In the genomic region with DNA sequence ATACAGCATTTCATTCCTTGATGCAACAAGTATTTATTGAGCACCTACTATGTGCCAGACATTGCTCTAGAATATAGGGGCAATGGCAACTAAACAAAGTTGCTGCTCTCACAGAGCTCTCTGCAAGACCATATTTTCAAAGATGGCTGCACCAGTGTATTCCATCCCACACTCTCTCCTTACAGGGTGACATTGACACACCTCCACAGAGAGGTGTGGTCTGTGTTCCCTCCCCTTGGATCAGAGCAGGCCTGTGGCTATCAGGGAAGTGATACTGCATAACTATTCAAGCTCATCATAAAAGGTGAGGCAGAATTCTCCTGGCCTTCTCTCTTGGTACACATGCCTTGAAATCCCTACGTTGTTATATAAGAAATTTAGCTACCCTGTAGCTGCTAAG, we compare ENCODE assay signal across 22 cellular contexts.
DNase-seq lines count a peak whose midpoint lies in the region; ATAC-seq, FAIRE-seq and TF ChIP-seq lines count a peak whose summit lies in the region.
"Had no signal": no experiment of that assay in that cellular context is flagged by ENCODE, and none has a peak within 500 bp of the region (broad histone marks: within the 10 kb centered on the region; RNA-seq: fewer than 3 reads in every experiment).

No MANE protein-coding gene starts in this region.

- H3K4me1 ChIP-seq in HepG2 (ENCODE audit: insufficient read depth, low read length) (no peaks in the 10 kb centered on the region), right lobe of liver (no peaks in the 10 kb centered on the region), PC-9 (replicated peaks; ENCODE audit: insufficient read depth) (no peaks in the 10 kb centered on the region)
- H3K4me1 ChIP-seq: A549; BLaER1 treated with 17β-estradiol and CSF1 and Interleukin-3, amounts not matched to agents 10 nM and 100 nM; Caco-2 had no signal

- FAIRE-seq in HepG2 (lab: Jason Lieb, UNC): no peak
- FAIRE-seq: A549, D721Med, G401.6, GM12891 had no signal

- DNase-seq in HepG2 (ENCODE audit: low spot score) (no peak), right lobe of liver (no peak), T-helper 17 cell (no peak), left colon (no peak), PC-9 (no peak)
- DNase-seq: AML-193; Caco-2; Calu3; CD4-positive, alpha-beta T cell; CD8-positive, alpha-beta T cell; DMS79 treated with DMSO at 0.1 percent for 48 hours; GF-D8 had no signal

- H3K27ac ChIP-seq in HepG2 (ENCODE audit: extremely low read length, insufficient read depth, low read length): no peak overlapping the region
- H3K27ac ChIP-seq in right lobe of liver: no peak overlapping the region
- H3K27ac ChIP-seq in PC-9: no peak overlapping the region
- H3K27ac ChIP-seq: 22Rv1; A549; BLaER1 treated with 17β-estradiol and CSF1 and Interleukin-3, amounts not matched to agents 10 nM and 100 nM; C4-2B had no signal

- in situ Hi-C loops in HepG2 (cut with HindIII; ENCODE audit: extremely low pct_ligation_motif_present, low pct_unique_long_range_greater_than_20kb): no loop called here

- H3K79me2 ChIP-seq in HepG2 (ENCODE audit: insufficient read depth, low read length): no peaks in the 10 kb centered on the region
- H3K79me2 ChIP-seq in PC-9 (ENCODE audit: low read depth): no peaks in the 10 kb centered on the region

- TF ChIP-seq POLR2A in HepG2 (IDR thresholded peaks at IDR 0.05; ENCODE audit: insufficient read depth in 1 of 2, low read depth in 2 of 2, low read length in 2 of 2): no peak
- TF ChIP-seq POLR2A in right lobe of liver (IDR thresholded peaks at IDR 0.05): no peak

- no peak overlapping the region for H3K4me3 Mint-ChIP-seq in T-helper 17 cell
- H3K4me3 Mint-ChIP-seq in stimulated activated memory B cell treated with anti-CD40 and anti-IgM and Interleukin-4, amounts not matched to agents 10 μg/mL and 1 μg/mL and 100 μg/mL, for 72 hours: no peak overlapping the region
- H3K4me3 Mint-ChIP-seq: B cell; CD4-positive, alpha-beta T cell; CD8-positive, alpha-beta T cell had no signal

- H4K20me1 ChIP-seq in HepG2 (ENCODE audit: insufficient read depth, low read length) (no peaks in the 10 kb centered on the region), PC-9 (ENCODE audit: insufficient read depth) (no peaks in the 10 kb centered on the region)
- H4K20me1 ChIP-seq: BLaER1 treated with 17β-estradiol and CSF1 and Interleukin-3, amounts not matched to agents 10 nM and 100 nM had no signal

- TF ChIP-seq EP300 in HepG2 (IDR thresholded peaks at IDR 0.05; ENCODE audit: low read depth in 2 of 2, low read length in 2 of 2) (no peak), HepG2 (CRISPR knock-in tag; IDR thresholded peaks at IDR 0.05; ENCODE audit: borderline replicate concordance) (no peak)

- intact Hi-C loops in HepG2 (cut with micrococcal nuclease; ENCODE audit: unreplicated experiment): no loop called here
- intact Hi-C loops in right lobe of liver (cut with DNase I): no loop called here
- intact Hi-C loops in left colon (cut with DNase I, micrococcal nuclease): no loop called here
- intact Hi-C loops in PC-9 (cut with micrococcal nuclease; ENCODE audit: unreplicated experiment): no loop called here

- H2AFZ ChIP-seq in HepG2 (ENCODE audit: low read length): no peak overlapping the region
- H2AFZ ChIP-seq in PC-9: no peak overlapping the region

- BruUV-seq in HepG2 (replicated peaks; lab: Mats Ljungman, UMichigan): no TSS peak
- BruUV-seq in PC-9 (replicated peaks; lab: Mats Ljungman, UMichigan): no TSS peak

- H3K9me3 Mint-ChIP-seq in stimulated activated memory B cell treated with anti-CD40 and anti-IgM and Interleukin-4, amounts not matched to agents 10 μg/mL and 1 μg/mL and 100 μg/mL, for 72 hours: no peaks in the 10 kb centered on the region
- H3K9me3 Mint-ChIP-seq: CD4-positive, alpha-beta T cell; CD8-positive, alpha-beta T cell had no signal

- H3K36me3 ChIP-seq in HepG2 (replicated peaks in 1 of 2; ENCODE audit: control insufficient read depth in 1 of 2, insufficient read depth in 2 of 2, low read length in 2 of 2): no peaks in the 10 kb centered on the region
- no peaks in the 10 kb centered on the region for H3K36me3 ChIP-seq in right lobe of liver
- H3K36me3 ChIP-seq in PC-9 (ENCODE audit: low read depth): no peaks in the 10 kb centered on the region
- H3K36me3 ChIP-seq: BLaER1 treated with 17β-estradiol and CSF1 and Interleukin-3, amounts not matched to agents 10 nM and 100 nM had no signal

- POLR2A ChIA-PET in HepG2 (lab: Yijun Ruan, JAX): no interaction called here
- POLR2A ChIA-PET in PC-9 (lab: Charles Lee; ENCODE audit: unreplicated experiment): no interaction called here

- whole genome bisulfite sequencing in HepG2 (ENCODE audit: low lambda C conversion rate): 0% methylated on average over 1 of the region's 1 CpG
- WGBS in right lobe of liver (ENCODE audit: insufficient coverage, low coverage, low lambda C conversion rate, missing lambda C conversion rate): 67% methylated on average over 1 of the region's 1 CpG

- CTCF ChIA-PET in HepG2 (lab: Yijun Ruan, JAX; ENCODE audit: low intra/inter-chr PET ratio, low total read pairs) (no interaction called here), PC-9 (lab: Charles Lee) (no interaction called here)

- no peaks in the 10 kb centered on the region for H3K9me2 ChIP-seq in PC-9 (ENCODE audit: insufficient read depth)

- ATAC-seq in HepG2 (no peak), right lobe of liver (no peak), T-helper 17 cell (no peak), left colon (peak; percentile 55), HG03439 (IDR thresholded peaks at IDR 0.05; ENCODE audit: unreplicated experiment) (no peak)
- ATAC-seq in stimulated activated memory B cell treated with anti-CD40 and anti-IgM and Interleukin-4, amounts not matched to agents 10 μg/mL and 1 μg/mL and 100 μg/mL, for 72 hours: no peak
- ATAC-seq: A549; CD8-positive, alpha-beta T cell had no signal

- H3K9ac ChIP-seq in HepG2 (ENCODE audit: insufficient read depth, low read depth, low read length): no peak overlapping the region
- H3K9ac ChIP-seq: BLaER1 treated with 17β-estradiol and CSF1 and Interleukin-3, amounts not matched to agents 10 nM and 100 nM had no signal

- no peak for TF ChIP-seq CTCF in HepG2 (CRISPR knock-in tag; IDR thresholded peaks at IDR 0.05)
- no peak for TF ChIP-seq CTCF in right lobe of liver (IDR thresholded peaks at IDR 0.05)
- no peak for TF ChIP-seq CTCF in PC-9 (conservative IDR thresholded peaks at IDR 0.05)

- no peaks in the 10 kb centered on the region; a peak in 1 of 5 replicates for H3K27me3 ChIP-seq in HepG2 (ENCODE audit: control insufficient read depth in 1 of 2, insufficient read depth in 2 of 2, low read length in 2 of 2)
- no peaks in the 10 kb centered on the region for H3K27me3 ChIP-seq in right lobe of liver
- H3K27me3 ChIP-seq in PC-9 (ENCODE audit: insufficient read depth, low read depth): no peaks in the 10 kb centered on the region
- H3K27me3 ChIP-seq: BLaER1 treated with 17β-estradiol and CSF1 and Interleukin-3, amounts not matched to agents 10 nM and 100 nM had no signal

- H3K9me3 ChIP-seq in HepG2 (ENCODE audit: low read length) (no peaks in the 10 kb centered on the region), right lobe of liver (no peaks in the 10 kb centered on the region), T-helper 17 cell (ENCODE audit: control insufficient read depth, low read length, poor library complexity, severe bottlenecking) (no peaks in the 10 kb centered on the region), PC-9 (ENCODE audit: insufficient read depth, low read depth) (no peaks in the 10 kb centered on the region)
- H3K9me3 ChIP-seq: A549; BLaER1 treated with 17β-estradiol and CSF1 and Interleukin-3, amounts not matched to agents 10 nM and 100 nM; Caco-2 had no signal

- peaks cover 26% of the 10 kb centered on the region for H3K27me3 Mint-ChIP-seq in T-helper 17 cell
- H3K27me3 Mint-ChIP-seq in stimulated activated memory B cell treated with anti-CD40 and anti-IgM and Interleukin-4, amounts not matched to agents 10 μg/mL and 1 μg/mL and 100 μg/mL, for 72 hours: no peaks in the 10 kb centered on the region

- no peak for TF ChIP-seq RAD21 in HepG2 (CRISPR knock-in tag; IDR thresholded peaks at IDR 0.05)

- H3K4me1 Mint-ChIP-seq in T-helper 17 cell: no peaks in the 10 kb centered on the region
- H3K4me1 Mint-ChIP-seq in stimulated activated memory B cell treated with anti-CD40 and anti-IgM and Interleukin-4, amounts not matched to agents 10 μg/mL and 1 μg/mL and 100 μg/mL, for 72 hours: no peaks in the 10 kb centered on the region
- H3K4me1 Mint-ChIP-seq: B cell had no signal

- H3K36me3 Mint-ChIP-seq in T-helper 17 cell (ENCODE audit: low read depth): no peaks in the 10 kb centered on the region
- no peaks in the 10 kb centered on the region for H3K36me3 Mint-ChIP-seq in stimulated activated memory B cell treated with anti-CD40 and anti-IgM and Interleukin-4, amounts not matched to agents 10 μg/mL and 1 μg/mL and 100 μg/mL, for 72 hours
- H3K36me3 Mint-ChIP-seq: CD8-positive, alpha-beta T cell had no signal

- no peaks in the 10 kb centered on the region for H3F3A ChIP-seq in PC-9 (ENCODE audit: insufficient read depth, low read depth)

- H3K4me2 ChIP-seq in HepG2 (ENCODE audit: low read depth, low read length): no peak overlapping the region
- no peak overlapping the region for H3K4me2 ChIP-seq in PC-9
- H3K4me2 ChIP-seq: A549; BLaER1 treated with 17β-estradiol and CSF1 and Interleukin-3, amounts not matched to agents 10 nM and 100 nM had no signal

- H3K4me3 ChIP-seq in HepG2 (replicated peaks in 1 of 3; ENCODE audit: insufficient read depth in 1 of 3, low read depth in 2 of 3, low read length in 3 of 3) (no peak overlapping the region), right lobe of liver (no peak overlapping the region), PC-9 (no peak overlapping the region)
- H3K4me3 ChIP-seq: A549; BLaER1 treated with 17β-estradiol and CSF1 and Interleukin-3, amounts not matched to agents 10 nM and 100 nM had no signal

- peak overlapping the region; percentile 19 for H3K27ac Mint-ChIP-seq in T-helper 17 cell
- H3K27ac Mint-ChIP-seq in stimulated activated memory B cell treated with anti-CD40 and anti-IgM and Interleukin-4, amounts not matched to agents 10 μg/mL and 1 μg/mL and 100 μg/mL, for 72 hours: no peak overlapping the region
- H3K27ac Mint-ChIP-seq: B cell; CD4-positive, alpha-beta T cell; CD8-positive, alpha-beta T cell had no signal

TF ChIP-seq in HepG2, 621 proteins besides CTCF, POLR2A, EP300 and RAD21:
- 0 out of 2 replicates have a peak, but pooled peaks have one; percentile 18 for TF ChIP-seq ZKSCAN1 (IDR thresholded peaks at IDR 0.05; ENCODE audit: low read length)
- no peak for TF ChIP-seq MXD4 (CRISPR knock-in tag; IDR thresholded peaks at IDR 0.05)
